ENCODE assay signal across 20 cellular contexts in the genomic region with DNA sequence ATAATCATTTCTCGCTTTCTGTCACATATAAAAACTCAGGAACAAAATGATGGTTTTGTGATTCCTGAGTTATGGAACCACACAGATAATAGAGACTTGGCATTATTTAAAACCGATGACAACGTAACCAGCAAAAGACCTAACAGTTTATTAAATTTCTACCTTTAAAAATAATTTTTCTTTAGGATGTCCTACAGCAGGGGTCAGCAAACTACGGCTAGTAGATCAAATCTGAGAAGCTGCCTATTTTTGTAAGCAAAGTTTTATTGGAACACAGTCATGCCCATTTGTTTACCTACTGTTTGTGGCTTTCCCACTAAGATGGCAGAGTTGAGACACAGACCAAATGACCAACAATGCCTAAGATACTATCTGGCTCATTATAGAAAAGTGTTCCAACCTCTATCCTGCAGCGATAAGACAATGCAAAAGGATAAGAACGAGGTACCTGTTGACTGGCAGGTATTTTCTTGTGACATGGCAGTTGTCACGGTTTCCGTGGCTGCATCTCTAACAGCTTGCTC.
"Had no signal": no experiment of that assay in that cellular context is flagged by ENCODE, and none has a peak within 500 bp of the region (broad histone marks: within the 10 kb centered on the region; RNA-seq: fewer than 3 reads in every experiment).

No MANE protein-coding gene starts in this region.

- ATAC-seq: activated CD8-positive, alpha-beta memory T cell treated with anti-CD3 and anti-CD28 coated beads, Interleukin-2, amount 10 ng/mL, durations not matched to agents 7 days and 5 days; mucosa of descending colon; naive thymus-derived CD4-positive, alpha-beta T cell; T-cell had no signal

- H3K4me3 Mint-ChIP-seq: activated CD8-positive, alpha-beta memory T cell treated with anti-CD3 and anti-CD28 coated beads, Interleukin-2, amount 10 ng/mL, durations not matched to agents 7 days and 5 days; activated naive CD4-positive, alpha-beta T cell treated with anti-CD3 and anti-CD28 coated beads, Interleukin-2, amount 10 ng/mL, durations not matched to agents 7 days and 5 days; naive thymus-derived CD4-positive, alpha-beta T cell; T-cell had no signal

- H3K27ac Mint-ChIP-seq: activated CD8-positive, alpha-beta memory T cell treated with anti-CD3 and anti-CD28 coated beads, Interleukin-2, amount 10 ng/mL, durations not matched to agents 7 days and 5 days; activated naive CD4-positive, alpha-beta T cell treated with anti-CD3 and anti-CD28 coated beads, Interleukin-2, amount 10 ng/mL, durations not matched to agents 7 days and 5 days; activated T-helper 2 cell treated with anti-CD3 and anti-CD28 coated beads, Interferon-gamma antibody, Interleukin-2, Interleukin-4, amounts not matched to agents 10 μg/mL and 5 μg/mL and 100 μg/mL, durations not matched to agents 14 hours and 24 hours and 36 hours; naive thymus-derived CD4-positive, alpha-beta T cell; T-cell had no signal

- H3K4me2 ChIP-seq: hepatocyte had no signal

- H3K27me3 Mint-ChIP-seq: activated CD8-positive, alpha-beta memory T cell treated with anti-CD3 and anti-CD28 coated beads, Interleukin-2, amount 10 ng/mL, durations not matched to agents 7 days and 5 days; activated naive CD4-positive, alpha-beta T cell treated with anti-CD3 and anti-CD28 coated beads, Interleukin-2, amount 10 ng/mL, durations not matched to agents 7 days and 5 days; naive thymus-derived CD4-positive, alpha-beta T cell; T-cell had no signal

- H2AFZ ChIP-seq: hepatocyte had no signal

- H3K4me3 ChIP-seq: ascending aorta, hepatocyte, mucosa of descending colon, right atrium auricular region had no signal

- H3K4me1 Mint-ChIP-seq: activated naive CD4-positive, alpha-beta T cell treated with anti-CD3 and anti-CD28 coated beads, Interleukin-2, amount 10 ng/mL, durations not matched to agents 7 days and 5 days had no signal

- DNase-seq: activated CD4-positive, alpha-beta T cell treated with anti-CD3 and anti-CD28 coated beads for 1 hour; activated CD4-positive, alpha-beta T cell treated with anti-CD3 and anti-CD28 coated beads, Interleukin-2, amount 50 U/mL, for 48 hours; activated CD8-positive, alpha-beta memory T cell treated with anti-CD3 and anti-CD28 coated beads, Interleukin-2, amount 10 ng/mL, durations not matched to agents 7 days and 5 days; activated naive CD4-positive, alpha-beta T cell treated with anti-CD3 and anti-CD28 coated beads, Interleukin-2, amount 10 ng/mL, durations not matched to agents 7 days and 5 days; activated T-cell treated with anti-CD3 and anti-CD28 coated beads, Interleukin-2, amount 50 U/mL, for 1 hour; erythroblast; islet precursor cell; mucosa of descending colon; naive thymus-derived CD4-positive, alpha-beta T cell; stimulated activated CD4-positive, alpha-beta T cell treated with anti-CD3 and anti-CD28 coated beads, Interleukin-4, amount 100 ng/mL, for 24 hours; stimulated activated naive CD4-positive, alpha-beta T cell treated with Interleukin-2 at 50 U/mL for 16 hours; substantia nigra; T-cell; T1000; trophoblast cell had no signal

- H3K27ac ChIP-seq: hepatocyte, neutrophil, right atrium auricular region had no signal

- H3K9me3 ChIP-seq: right atrium auricular region had no signal

- H3K79me2 ChIP-seq: hepatocyte had no signal

- H3K27me3 ChIP-seq: ascending aorta, hepatocyte, neutrophil, right atrium auricular region had no signal

- H3K9me3 Mint-ChIP-seq: T-cell had no signal
